ENCODE assay signal across 22 cellular contexts in the genomic region with DNA sequence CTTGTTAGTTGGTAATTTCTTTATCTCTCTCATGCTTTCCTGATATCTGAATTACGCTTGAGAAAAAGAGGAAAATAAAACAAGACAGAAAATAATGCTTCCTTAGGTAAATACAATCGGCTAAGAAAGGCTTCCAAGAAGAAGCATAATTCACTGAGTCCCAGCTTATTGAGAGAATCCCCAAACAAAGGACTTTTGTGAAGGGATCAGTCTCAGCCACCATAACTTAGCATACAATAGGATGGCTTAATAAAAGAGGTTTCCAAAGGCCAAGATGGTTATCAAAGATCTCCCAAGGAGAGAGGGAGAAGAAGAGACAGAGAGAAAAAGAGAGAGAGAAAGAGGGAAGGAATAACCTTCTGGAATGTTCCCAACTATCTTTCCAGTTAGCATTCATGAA. TPM values are rescaled to one million over a fixed set of nuclear protein-coding genes. Genes with fewer than 3 reads are reported as not detected.
"Had no signal": no experiment of that assay in that cellular context is flagged by ENCODE, and none has a peak within 500 bp of the region (broad histone marks: within the 10 kb centered on the region; RNA-seq: fewer than 3 reads in every experiment).

No MANE protein-coding gene starts in this region.

- H3K4me2 ChIP-seq: SK-N-SH had no signal

- H3K9ac ChIP-seq: SK-N-SH had no signal

- DNase-seq: KBM-7, MV-4-11, NCI-H1048, NCI-H1105, NCI-H1417 treated with DMSO at 0.1 percent for 48 hours, NCI-H146, NCI-H1694 treated with DMSO at 0.1 percent for 48 hours, NCI-H1930, NCI-H2081, NCI-H2107, NCI-H2227 treated with DMSO at 0.1 percent for 48 hours, NCI-H446, NCI-H510A, NCI-H524 treated with DMSO at 0.1 percent for 48 hours, NCI-H69, NCI-H774, SHP77, SK-N-SH, SW 1271 had no signal

- H3K27ac ChIP-seq: RWPE1 had no signal

- H3K9me3 ChIP-seq: SK-N-SH had no signal

- H3K9me2 ChIP-seq: SK-N-SH had no signal

RNA-seq across cellular contexts. Expression of a gene that starts 46.0 kb away (rescaled TPM):
- total RNA-seq: HT1080, LHCN-M2 had no signal
